8 cellular contexts compared by ENCODE assay signal in the genomic region with DNA sequence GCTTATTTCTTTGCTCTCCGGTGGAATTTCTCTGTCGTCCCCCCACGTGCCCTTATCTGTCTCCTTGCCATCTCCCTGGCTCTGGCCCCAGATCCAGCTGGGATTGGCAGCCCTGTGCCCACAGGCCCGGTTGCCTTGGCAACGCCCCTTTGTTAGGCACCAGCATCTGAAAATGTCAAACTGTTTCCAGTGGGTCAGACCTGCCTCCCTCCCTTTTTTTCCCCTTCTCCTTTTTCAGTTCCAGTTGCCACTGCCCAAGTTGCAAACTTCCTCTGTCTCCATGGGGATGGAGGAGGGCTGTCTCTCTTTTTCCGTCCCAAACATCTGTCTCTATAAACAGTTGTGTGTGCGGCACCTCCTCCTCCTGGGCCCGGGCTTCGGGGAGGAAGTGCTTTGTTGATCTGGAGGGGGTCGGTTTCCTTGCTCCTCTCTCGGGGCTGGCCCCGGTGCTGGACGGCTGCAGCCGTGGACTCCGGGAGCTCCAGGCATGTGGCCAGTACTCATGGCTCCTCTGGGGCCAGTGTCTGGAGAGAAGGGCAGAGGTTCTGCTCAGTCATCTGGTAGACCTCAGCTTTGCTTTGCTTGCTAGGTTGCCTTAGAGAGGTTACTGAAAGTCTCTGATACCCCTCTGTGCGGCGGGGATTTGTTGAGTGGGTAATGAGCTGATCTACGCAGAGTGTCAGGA. TPM values are rescaled to one million over a fixed set of nuclear protein-coding genes. Genes with fewer than 3 reads are reported as not detected.
A peak's percentile ranks its signal among the peaks of the same experiment; 100 is the strongest.
DNase-seq lines count a peak whose midpoint lies in the region; ATAC-seq, FAIRE-seq and TF ChIP-seq lines count a peak whose summit lies in the region.

No MANE protein-coding gene starts in this region.

- no peak overlapping the region for H3K4me3 ChIP-seq in K562
- peak overlapping the region in 1 of 7 experiments; percentile 7 for H3K4me3 ChIP-seq in skin epidermis

- 0 out of 4 replicates have a peak overlapping the region, but pooled peaks of 1 of the 2 experiments have one; percentile 3 for H3K9ac ChIP-seq in K562 (ENCODE audit: insufficient read depth in 1 of 2, low read depth in 2 of 2, low read length in 2 of 2)

- H3K9me3 ChIP-seq in K562 (replicated peaks; ENCODE audit: control insufficient read depth, insufficient read depth, low read depth, low read length) = no peaks in the 10 kb centered on the region

- CTCF ChIA-PET in K562 (lab: Yijun Ruan, JAX; ENCODE audit: low intra/inter-chr PET ratio) = interaction anchor here (0.6 kb wide), 1 partner anchor 47 kb away, joined by 4 read pairs; no protein-coding TSS in a partner anchor

- DNase-seq in NCI-H510A treated with DMSO at 0.1 percent for 48 hours (lab: John Stamatoyannopoulos, UW) = peak; percentile 41
- DNase-seq in NCI-H510A (lab: John Stamatoyannopoulos, UW) = no peak
- DNase-seq in NCI-H69 (lab: John Stamatoyannopoulos, UW) = peak; percentile 90
- DNase-seq in K562 (ENCODE audit: extremely low read depth in 1 of 4, low spot score in 3 of 4) = no peak
- DNase-seq in inferior parietal cortex (ENCODE audit: extremely low spot score) = peak; percentile 17
- DNase-seq in erythroblast (lab: John Stamatoyannopoulos, UW) = no peak

- H3K4me2 ChIP-seq in K562 (ENCODE audit: insufficient read depth, low read length) = no peak overlapping the region; the same call in 1 of the 2 replicates

- FAIRE-seq in K562 (lab: Jason Lieb, UNC) = no peak

- intact Hi-C loops in K562 (cut with micrococcal nuclease) = no loop called here

- no peaks in the 10 kb centered on the region for H3K27me3 ChIP-seq in K562 (ENCODE audit: control insufficient read depth in 2 of 2, insufficient read depth in 2 of 2, low read length in 2 of 2)

- H4K20me1 ChIP-seq in K562 (replicated peaks; ENCODE audit: control insufficient read depth, insufficient read depth, low read length) = no peaks in the 10 kb centered on the region

- H3K36me3 ChIP-seq in K562 (ENCODE audit: control insufficient read depth, insufficient read depth, low read length) = no peaks in the 10 kb centered on the region

- BruUV-seq in K562 (replicated peaks; lab: Mats Ljungman, UMichigan) = no TSS peak

- ATAC-seq in K562 = peak; percentile 25; the same call in 2 of the 3 replicates
- no peak for ATAC-seq in GM21529 (IDR thresholded peaks at IDR 0.05; ENCODE audit: unreplicated experiment)

- no peaks in the 10 kb centered on the region for H3K9me1 ChIP-seq in K562 (ENCODE audit: control insufficient read depth, insufficient read depth, low read length)

- TF ChIP-seq POLR2A in K562 (conservative IDR thresholded peaks at IDR 0.05) (no peak), erythroblast (IDR thresholded peaks at IDR 0.05; ENCODE audit: low read length) (no peak)

- H3K4me1 ChIP-seq in K562 (replicated peaks in 1 of 2; ENCODE audit: control insufficient read depth in 2 of 2, insufficient read depth in 2 of 2, low read length in 2 of 2) = peaks cover 3 to 19% of the 10 kb centered on the region in 2 experiments; a peak in 4 of 5 replicates

- in situ Hi-C loops in K562 (cut with MboI) = no loop called here

- H3K79me2 ChIP-seq in K562 (ENCODE audit: control insufficient read depth, insufficient read depth, low read length) = no peaks in the 10 kb centered on the region

- WGBS in K562 (ENCODE audit: insufficient coverage, low coverage, missing lambda C conversion rate) = 46% methylated on average over 16 of the region's 18 CpGs

- H3K27ac ChIP-seq in K562 (ENCODE audit: extremely low read depth, low read depth, low read length) (no peak overlapping the region), skin epidermis (peak overlapping the region; percentile 36 to 98 (median 86))

- no peak for TF ChIP-seq CTCF in K562 (IDR thresholded peaks at IDR 0.05 in 2 of 3, conservative IDR thresholded peaks at IDR 0.05 in 1 of 3; ENCODE audit: insufficient read depth in 2 of 3, low read depth in 1 of 3, low read length in 3 of 3)

- no peak for TF ChIP-seq RAD21 in K562 (CRISPR knock-in tag; conservative IDR thresholded peaks at IDR 0.05 in 1 of 2, IDR thresholded peaks at IDR 0.05 in 1 of 2)

- TF ChIP-seq EP300 in K562 (IDR thresholded peaks at IDR 0.05; ENCODE audit: low read length) = no peak

- POLR2A ChIA-PET in K562 (lab: Yijun Ruan, JAX) = interaction anchor here (0.6 to 1.3 kb wide), 3 partner anchors 9 to 737 kb away, joined by 3 read pairs; no protein-coding TSS in a partner anchor

- peak overlapping the region; percentile 60 for H2AFZ ChIP-seq in K562 (ENCODE audit: low read depth, low read length)

TF ChIP-seq in K562, 482 proteins besides CTCF, POLR2A, EP300 and RAD21 (continues in another document):
- TF ChIP-seq STAT5A (IDR thresholded peaks at IDR 0.05; ENCODE audit: borderline replicate concordance, low read length) (no peak), ZNF174 (CRISPR knock-in tag; IDR thresholded peaks at IDR 0.05) (no peak), TARDBP (IDR thresholded peaks at IDR 0.05) (no peak), ZFP36 (IDR thresholded peaks at IDR 0.05; ENCODE audit: low read depth, low read length, partially characterized antibody) (no peak), DIDO1 (tag; IDR thresholded peaks at IDR 0.05; ENCODE audit: low read depth) (no peak), KLF6 (CRISPR knock-in tag; IDR thresholded peaks at IDR 0.05; ENCODE audit: borderline replicate concordance) (no peak), ZNF707 (CRISPR knock-in tag; conservative IDR thresholded peaks at IDR 0.05) (no peak), HEY1 (CRISPR knock-in tag; IDR thresholded peaks at IDR 0.05; ENCODE audit: borderline replicate concordance) (no peak), RBM39 (optimal IDR thresholded peaks at IDR 0.05; ENCODE audit: low read depth, low read length) (no peak), RFX1 (IDR thresholded peaks at IDR 0.05) (peak; percentile 79), HNRNPLL (IDR thresholded peaks at IDR 0.05; ENCODE audit: low read depth, low read length, poor library complexity, severe bottlenecking) (no peak)
- TF ChIP-seq, protein P1, sequence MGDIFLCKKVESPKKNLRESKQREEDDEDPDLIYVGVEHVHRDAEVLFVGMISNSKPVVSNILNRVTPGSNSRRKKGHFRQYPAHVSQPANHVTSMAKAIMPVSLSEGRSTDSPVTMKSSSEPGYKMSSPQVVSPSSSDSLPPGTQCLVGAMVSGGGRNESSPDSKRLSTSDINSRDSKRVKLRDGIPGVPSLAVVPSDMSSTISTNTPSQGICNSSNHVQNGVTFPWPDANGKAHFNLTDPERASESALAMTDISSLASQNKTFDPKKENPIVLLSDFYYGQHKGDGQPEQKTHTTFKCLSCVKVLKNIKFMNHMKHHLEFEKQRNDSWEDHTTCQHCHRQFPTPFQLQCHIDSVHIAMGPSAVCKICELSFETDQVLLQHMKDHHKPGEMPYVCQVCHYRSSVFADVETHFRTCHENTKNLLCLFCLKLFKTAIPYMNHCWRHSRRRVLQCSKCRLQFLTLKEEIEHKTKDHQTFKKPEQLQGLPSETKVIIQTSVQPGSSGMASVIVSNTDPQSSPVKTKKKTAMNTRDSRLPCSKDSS (IDR thresholded peaks at IDR 0.05; ENCODE audit: low read depth, partially characterized antibody) = no peak

RNA-seq across cellular contexts. Expression of a gene that starts 35.3 kb away (rescaled TPM):
- total RNA-seq in K562 (2011; cell fraction: chromatin; rRNA removed; ENCODE audit: low replicate concordance) = 20.8 and 58.5 TPM in 2 replicates
- 62.9 and 64.2 TPM in 2 replicates for total RNA-seq in K562 (2011; cell fraction: nucleolus; rRNA removed)
- total RNA-seq in K562 (2011; cell fraction: nucleoplasm; rRNA removed) = 32.2 and 39.5 TPM in 2 replicates
- total RNA-seq in K562 (2014; rRNA removed) = 37.3 and 38.9 TPM in 2 replicates
- total RNA-seq in K562 (2014; rRNA removed; fragmentation: Illumina TruSeq; extraction: Trizol) = 13.7 and 14.4 TPM in 2 replicates
- 10.9 and 12.3 TPM in 2 replicates for total RNA-seq in K562 (2015; rRNA removed; fragmentation: Illumina TruSeq; extraction: Trizol)
- total RNA-seq in K562 (2021) = 30.7 and 36.8 TPM in 2 replicates
- 12.7 and 17.9 TPM in 2 replicates for polyA plus RNA-seq in K562 (2011; rRNA removed)
- polyA plus RNA-seq in K562 (2011; cell fraction: cytosol; rRNA removed) = 12.3 and 31.5 TPM in 2 replicates
- polyA plus RNA-seq in K562 (2011; cell fraction: nucleus; rRNA removed) = 26.9 and 59.7 TPM in 2 replicates
- polyA plus RNA-seq in K562 (2012) = 8.8 and 9.6 TPM in 2 replicates
- 12.5 and 19.4 TPM in 2 replicates for polyA plus RNA-seq in K562 (2014; fragmentation: Illumina TruSeq; extraction: Trizol)
- under 1 TPM; 0.56 to 0.92 TPM for polyA plus RNA-seq in K562 (2014; fragmentation: Nextera tagmentation; extraction: Ambion mirVana)
- polyA plus RNA-seq in K562 (2014; rRNA removed) = 17.5 and 21.9 TPM in 2 replicates
- polyA minus RNA-seq in K562 (2011; rRNA and poly(A)+ RNA removed) = 12.4 and 23.2 TPM in 2 replicates
- polyA minus RNA-seq in K562 (2011; cell fraction: cytosol; rRNA and poly(A)+ RNA removed) = 22.2 and 30.9 TPM in 2 replicates
- 23.3 and 27.7 TPM in 2 replicates for polyA minus RNA-seq in K562 (2011; cell fraction: nucleus; rRNA and poly(A)+ RNA removed)

RNA-seq across cellular contexts. Expression of a gene that starts 53.9 kb away (rescaled TPM):
- total RNA-seq in K562 (2011; cell fraction: chromatin; rRNA removed; ENCODE audit: low replicate concordance) = 72.8 and 169 TPM in 2 replicates
- 88.1 and 96.7 TPM in 2 replicates for total RNA-seq in K562 (2011; cell fraction: nucleolus; rRNA removed)
- total RNA-seq in K562 (2011; cell fraction: nucleoplasm; rRNA removed) = 70.5 and 71.8 TPM in 2 replicates
- 24.0 and 33.4 TPM in 2 replicates for total RNA-seq in K562 (2014; rRNA removed)
- total RNA-seq in K562 (2014; rRNA removed; fragmentation: Illumina TruSeq; extraction: Trizol) = 10.7 and 14.0 TPM in 2 replicates
- 16.9 and 20.3 TPM in 2 replicates for total RNA-seq in K562 (2015; rRNA removed; fragmentation: Illumina TruSeq; extraction: Trizol)
- 33.5 and 38.4 TPM in 2 replicates for total RNA-seq in K562 (2021)
- polyA plus RNA-seq in K562 (2011; rRNA removed) = 39.4 and 43.6 TPM in 2 replicates
- 36.4 and 45.7 TPM in 2 replicates for polyA plus RNA-seq in K562 (2011; cell fraction: cytosol; rRNA removed)
- 113 and 149 TPM in 2 replicates for polyA plus RNA-seq in K562 (2011; cell fraction: nucleus; rRNA removed)
- 24.6 and 37.9 TPM in 2 replicates for polyA plus RNA-seq in K562 (2012)
- 22.3 and 27.0 TPM in 2 replicates for polyA plus RNA-seq in K562 (2014; fragmentation: Illumina TruSeq; extraction: Trizol)
- 1 to 10 TPM; 1.3 to 1.8 TPM for polyA plus RNA-seq in K562 (2014; fragmentation: Nextera tagmentation; extraction: Ambion mirVana)
- polyA plus RNA-seq in K562 (2014; rRNA removed) = 29.7 and 36.0 TPM in 2 replicates
- polyA minus RNA-seq in K562 (2011; rRNA and poly(A)+ RNA removed) = 23.3 and 26.9 TPM in 2 replicates
- polyA minus RNA-seq in K562 (2011; cell fraction: cytosol; rRNA and poly(A)+ RNA removed) = 30.8 and 30.9 TPM in 2 replicates
- polyA minus RNA-seq in K562 (2011; cell fraction: nucleus; rRNA and poly(A)+ RNA removed) = 40.8 and 57.1 TPM in 2 replicates

Comparison
In these comparisons a context has a peak if more than half of its experiments do, and no peak if none do; other contexts are left out.
1. DNase-seq: peak in NCI-H510A treated with DMSO at 0.1 percent for 48 hours (single experiment), NCI-H69 (single experiment) and inferior parietal cortex (single experiment); none in NCI-H510A (single experiment), K562 (0 of 4) and erythroblast (0 of 2).